ENCODE assay signal across 9 cellular contexts in genomic region chr5:923473-923873, GRCh38. TPM values are rescaled to one million over a fixed set of nuclear protein-coding genes. Genes with fewer than 3 reads are reported as not detected.
DNase-seq lines count a peak whose midpoint lies in the region; ATAC-seq and TF ChIP-seq lines count a peak whose summit lies in the region.
"Had no signal": no experiment of that assay in that cellular context is flagged by ENCODE, and none has a peak within 500 bp of the region (broad histone marks: within the 10 kb centered on the region; RNA-seq: fewer than 3 reads in every experiment).

No MANE protein-coding gene starts in this region.

- no peak overlapping the region for H3K4me3 ChIP-seq in GM23248
- H3K4me3 ChIP-seq in NB4 (ENCODE audit: low read depth, low read length) = no peak overlapping the region
- H3K4me3 ChIP-seq in SU-DHL-6 (ENCODE audit: insufficient read depth, low read length, poor library complexity, severe bottlenecking) = no peak overlapping the region

- H3K9me2 ChIP-seq in GM23248 (ENCODE audit: insufficient read depth) (no peaks in the 10 kb centered on the region), SU-DHL-6 (replicated peaks; ENCODE audit: insufficient read depth, low read length) (no peaks in the 10 kb centered on the region)

- peak; percentile 88 to 91 for ATAC-seq in left cardiac atrium
- peak; percentile 95 for ATAC-seq in sciatic nerve
- ATAC-seq in HG02840 (IDR thresholded peaks at IDR 0.05; ENCODE audit: low FRiP score, unreplicated experiment) = no peak

- H3F3A ChIP-seq in GM23248 (ENCODE audit: insufficient read depth) (no peaks in the 10 kb centered on the region), SU-DHL-6 (ENCODE audit: insufficient read depth) (no peaks in the 10 kb centered on the region)

- intact Hi-C loops in left cardiac atrium (cut with DNase I) = loop anchor here (5.0 to 10.0 kb wide), 4 partner anchors 71 to 249 kb away; no protein-coding TSS in a partner anchor
- intact Hi-C loops in sciatic nerve (cut with DNase I) = loop anchor here (10.0 kb wide), 1 partner anchor 221 kb away; no protein-coding TSS in a partner anchor

- no peaks in the 10 kb centered on the region for H4K20me1 ChIP-seq in GM23248 (ENCODE audit: insufficient read depth)
- no peaks in the 10 kb centered on the region for H4K20me1 ChIP-seq in SU-DHL-6 (ENCODE audit: low read depth, low read length)

- peaks cover 39% of the 10 kb centered on the region for H3K27me3 Mint-ChIP-seq in activated naive CD8-positive, alpha-beta T cell treated with anti-CD3 and anti-CD28 coated beads for 36 hours

- H3K27ac Mint-ChIP-seq in activated naive CD8-positive, alpha-beta T cell treated with anti-CD3 and anti-CD28 coated beads for 36 hours = no peak overlapping the region
- H3K27ac Mint-ChIP-seq: dendritic cell treated with granulocyte-macrophage colony-stimulating factor and Interleukin-4, amounts not matched to agents 40 ng/mL and 50 ng/mL, for 4 days had no signal

- TF ChIP-seq POLR2A in NB4 (IDR thresholded peaks at IDR 0.05; ENCODE audit: extremely low read depth, insufficient read length) = no peak

- H3K27ac ChIP-seq in GM23248 (no peak overlapping the region), SU-DHL-6 (ENCODE audit: low read depth, low read length) (no peak overlapping the region)

- H3K36me3 Mint-ChIP-seq in activated naive CD8-positive, alpha-beta T cell treated with anti-CD3 and anti-CD28 coated beads for 36 hours = peaks cover 16% of the 10 kb centered on the region

- H3K9me3 ChIP-seq in GM23248 (ENCODE audit: low read depth) (no peaks in the 10 kb centered on the region), SU-DHL-6 (ENCODE audit: insufficient read depth, low read length) (no peaks in the 10 kb centered on the region)

- H3K4me1 ChIP-seq in GM23248 (ENCODE audit: insufficient read depth) = peaks cover 4% of the 10 kb centered on the region; the same call in 1 of the 2 replicates

- H3K9ac ChIP-seq in GM23248 = no peak overlapping the region
- H3K9ac ChIP-seq in SU-DHL-6 (ENCODE audit: low read length) = no peak overlapping the region

- no peaks in the 10 kb centered on the region for H3K9me3 Mint-ChIP-seq in activated naive CD8-positive, alpha-beta T cell treated with anti-CD3 and anti-CD28 coated beads for 36 hours
- H3K9me3 Mint-ChIP-seq: dendritic cell treated with granulocyte-macrophage colony-stimulating factor and Interleukin-4, amounts not matched to agents 40 ng/mL and 50 ng/mL, for 4 days had no signal

- H3K79me2 ChIP-seq in GM23248 (ENCODE audit: insufficient read depth) = no peaks in the 10 kb centered on the region
- H3K79me2 ChIP-seq in SU-DHL-6 (ENCODE audit: insufficient read depth, low read length) = no peaks in the 10 kb centered on the region

- WGBS in GM23248 (ENCODE audit: low coverage in 1 of 2, low lambda C conversion rate in 2 of 2, missing lambda C conversion rate in 2 of 2), 2 experiments = 16 to 21% methylated on average over 11 to 13 of the region's 14 CpGs

- no peak overlapping the region for H3K4me3 Mint-ChIP-seq in activated naive CD8-positive, alpha-beta T cell treated with anti-CD3 and anti-CD28 coated beads for 36 hours
- H3K4me3 Mint-ChIP-seq: dendritic cell treated with granulocyte-macrophage colony-stimulating factor and Interleukin-4, amounts not matched to agents 40 ng/mL and 50 ng/mL, for 4 days had no signal

- in situ Hi-C loops in GM23248 (cut with MboI) = no loop called here

- H3K27me3 ChIP-seq in GM23248 (replicated peaks; ENCODE audit: insufficient read depth) (no peaks in the 10 kb centered on the region; the same call in none of the 2 replicates), SU-DHL-6 (ENCODE audit: low read length) (no peaks in the 10 kb centered on the region)

- H2AFZ ChIP-seq in GM23248 = no peak overlapping the region
- H2AFZ ChIP-seq in SU-DHL-6 (ENCODE audit: low read depth, low read length, severe bottlenecking) = no peak overlapping the region

- DNase-seq in DMS153 treated with DMSO at 0.1 percent for 48 hours (lab: John Stamatoyannopoulos, UW; ENCODE audit: unreplicated experiment) (peak; percentile 84), GM23248 (peak; percentile 81), NB4 (ENCODE audit: low read depth) (peak; percentile 87), left cardiac atrium (peak; percentile 89), sciatic nerve (ENCODE audit: low spot score) (peak; percentile 90)
- peak; percentile 79 for DNase-seq in activated naive CD8-positive, alpha-beta T cell treated with anti-CD3 and anti-CD28 coated beads for 36 hours

- no peaks in the 10 kb centered on the region for H3K36me3 ChIP-seq in GM23248 (ENCODE audit: low read depth)
- H3K36me3 ChIP-seq in SU-DHL-6 (ENCODE audit: low read length) = no peaks in the 10 kb centered on the region

- H3K4me1 Mint-ChIP-seq in activated naive CD8-positive, alpha-beta T cell treated with anti-CD3 and anti-CD28 coated beads for 36 hours = peaks cover 1% of the 10 kb centered on the region

- TF ChIP-seq CTCF in NB4 (IDR thresholded peaks at IDR 0.05; ENCODE audit: low read depth, low read length) (peak; percentile 92), SU-DHL-6 (IDR thresholded peaks at IDR 0.05; ENCODE audit: insufficient read depth, low read length, poor library complexity, severe bottlenecking) (peak; percentile 56)

- H3K4me2 ChIP-seq in GM23248 (ENCODE audit: unreplicated experiment) (no peak overlapping the region), SU-DHL-6 (ENCODE audit: low read depth, low read length, poor library complexity, severe bottlenecking) (no peak overlapping the region)

RNA-seq across cellular contexts. Expression of gene TRIP13, which starts 30.8 kb away (rescaled TPM):
- total RNA-seq in GM23248 (2014; rRNA removed; shearing (Covaris generic)) = 19.5 and 24.0 TPM in 2 replicates
- 20.4 and 25.9 TPM in 2 replicates for polyA plus RNA-seq in GM23248 (2016; fragmentation: Nextera tagmentation; extraction: Ambion mirVana)
- total RNA-seq in activated naive CD8-positive, alpha-beta T cell treated with anti-CD3 and anti-CD28 coated beads for 36 hours = 10 to 100 TPM; 44.2 to 44.6 TPM
- total RNA-seq in left cardiac atrium = 1 to 10 TPM in 1 of 2 donors, under 1 TPM in 1; 0.88 to 1.1 TPM
- 0.89 TPM for total RNA-seq in sciatic nerve

RNA-seq across cellular contexts. Expression of gene BRD9, which starts 30.9 kb away (rescaled TPM):
- total RNA-seq in GM23248 (2014; rRNA removed; shearing (Covaris generic)) = 25.9 and 30.6 TPM in 2 replicates
- polyA plus RNA-seq in GM23248 (2016; fragmentation: Nextera tagmentation; extraction: Ambion mirVana) = 16.8 and 18.2 TPM in 2 replicates
- 10 to 100 TPM; 50.1 to 51.6 TPM for total RNA-seq in activated naive CD8-positive, alpha-beta T cell treated with anti-CD3 and anti-CD28 coated beads for 36 hours
- total RNA-seq in left cardiac atrium = 10 to 100 TPM; 26.8 to 39.3 TPM
- 38.5 TPM for total RNA-seq in sciatic nerve
